Comparison of ENCODE assay signal across 14 cellular contexts in the genomic region with DNA sequence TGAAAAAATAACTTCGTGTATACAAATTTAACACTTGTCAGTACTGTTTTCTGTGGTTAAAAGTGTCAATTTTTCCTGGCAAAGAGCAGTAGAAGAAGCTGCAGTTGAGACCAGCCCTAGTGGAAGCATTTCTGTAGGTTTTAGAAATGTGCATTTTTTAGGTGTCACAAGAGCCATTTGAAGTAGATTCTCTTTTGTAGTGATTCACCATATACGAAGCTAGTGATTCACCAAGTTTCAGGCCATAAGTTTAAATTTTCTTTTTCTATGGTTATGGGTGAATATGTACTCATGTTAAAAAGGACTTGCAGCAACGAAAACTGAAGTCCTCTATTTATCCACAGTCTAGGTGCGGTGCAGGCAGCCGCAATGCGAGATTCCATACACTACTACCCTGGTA. TPM values are rescaled to one million over a fixed set of nuclear protein-coding genes. Genes with fewer than 3 reads are reported as not detected.
DNase-seq lines count a peak whose midpoint lies in the region; ATAC-seq and TF ChIP-seq lines count a peak whose summit lies in the region.
"Had no signal": no experiment of that assay in that cellular context is flagged by ENCODE, and none has a peak within 500 bp of the region (broad histone marks: within the 10 kb centered on the region; RNA-seq: fewer than 3 reads in every experiment).

No MANE protein-coding gene starts in this region.

- TF ChIP-seq CTCF in AG04449 (IDR thresholded peaks at IDR 0.05; ENCODE audit: insufficient read depth, low read length, missing control alignments) (no peak), foreskin keratinocyte (conservative IDR thresholded peaks at IDR 0.05) (no peak), thyroid gland (IDR thresholded peaks at IDR 0.05) (no peak)

- TF ChIP-seq POLR2A in thyroid gland (IDR thresholded peaks at IDR 0.05): no peak

- CTCF ChIA-PET in AG04449 (lab: Yijun Ruan, JAX): interaction anchor here (0.8 to 6.0 kb wide), 3 partner anchors 10 to 121 kb away, joined by 3 to 44 read pairs (median 4); no protein-coding TSS in a partner anchor

- POLR2A ChIA-PET in AG04449 (lab: Yijun Ruan, JAX): interaction anchor here (0.7 to 1.0 kb wide), 2 partner anchors 44 to 115 kb away, joined by 3 read pairs; no protein-coding TSS in a partner anchor

- peak; percentile 3 to 42 for ATAC-seq in activated naive CD4-positive, alpha-beta T cell treated with anti-CD3 and anti-CD28 coated beads, Interleukin-2, amount 50 U/mL, for 72 hours
- no peak for ATAC-seq in foreskin keratinocyte
- ATAC-seq: heart left ventricle, left ventricle myocardium superior had no signal

- peaks cover 0 to 4% of the 10 kb centered on the region in 2 donors for H3K9me3 Mint-ChIP-seq in activated naive CD4-positive, alpha-beta T cell treated with anti-CD3 and anti-CD28 coated beads, Interleukin-2, amount 50 U/mL, for 72 hours

- WGBS in thyroid gland, 2 donors: 96 to 97% methylated on average over 6 of the region's 6 CpGs

- H3K9me3 ChIP-seq in thyroid gland: no peaks in the 10 kb centered on the region
- H3K9me3 ChIP-seq: heart left ventricle had no signal

- H3K27ac ChIP-seq in foreskin keratinocyte (peak overlapping the region; percentile 25), thyroid gland (no peak overlapping the region)

- H3K4me1 ChIP-seq in foreskin keratinocyte (peaks cover 44% of the 10 kb centered on the region), thyroid gland (peaks cover 4 to 9% of the 10 kb centered on the region in 2 donors)

- H3K36me3 Mint-ChIP-seq in activated naive CD4-positive, alpha-beta T cell treated with anti-CD3 and anti-CD28 coated beads, Interleukin-2, amount 50 U/mL, for 72 hours: peaks cover 26 to 61% of the 10 kb centered on the region in 2 donors

- intact Hi-C loops in thyroid gland (cut with DNase I): no loop called here

- H3K36me3 ChIP-seq in thyroid gland: peaks cover 0 to 6% of the 10 kb centered on the region in 2 donors

- no peak for DNase-seq in AG04449 (ENCODE audit: low read depth, low spot score)
- peak; percentile 69 for DNase-seq in HCEC 1CT
- no peak for DNase-seq in activated naive CD4-positive, alpha-beta T cell treated with anti-CD3 and anti-CD28 coated beads, Interleukin-2, amount 50 U/mL, for 72 hours (ENCODE audit: low spot score in 2 of 2)
- DNase-seq in foreskin keratinocyte: no peak
- no peak for DNase-seq in SW 1271 (lab: John Stamatoyannopoulos, UW)
- DNase-seq in cerebellar nuclear complex (lab: John Stamatoyannopoulos, UW): no peak
- no peak for DNase-seq in COLO829 (ENCODE audit: low spot score)
- DNase-seq in thyroid gland: no peak
- DNase-seq: activated effector memory CD4-positive, alpha-beta T cell treated with anti-CD3 and anti-CD28 coated beads, Interleukin-2, amount 50 U/mL, for 16 hours; C1 segment of cervical spinal cord; heart left ventricle; left ventricle myocardium superior; NCI-H1048; NCI-H345 had no signal

- peak overlapping the region; percentile 85 for H3K4me3 ChIP-seq in AG04449 (ENCODE audit: low read depth, low read length)
- H3K4me3 ChIP-seq in thyroid gland (replicated peaks in 1 of 3): no peak overlapping the region

- H3K27ac Mint-ChIP-seq in activated naive CD4-positive, alpha-beta T cell treated with anti-CD3 and anti-CD28 coated beads, Interleukin-2, amount 50 U/mL, for 72 hours: peak overlapping the region; percentile 83 to 84

- H3K27me3 ChIP-seq in foreskin keratinocyte: no peaks in the 10 kb centered on the region
- no peaks in the 10 kb centered on the region for H3K27me3 ChIP-seq in thyroid gland
- H3K27me3 ChIP-seq: heart left ventricle had no signal

RNA-seq across cellular contexts. Expression of a gene that starts 4.2 kb away (rescaled TPM):
- 10 to 100 TPM; 53.7 to 59.7 TPM for total RNA-seq in activated naive CD4-positive, alpha-beta T cell treated with anti-CD3 and anti-CD28 coated beads, Interleukin-2, amount 50 U/mL, for 72 hours
- total RNA-seq in foreskin keratinocyte (31.3 and 36.6 TPM in 2 replicates), thyroid gland (10 to 100 TPM in 1 of 4 donors, 1 to 10 TPM in 3; 5.7 to 28.6 (median 7.9) TPM)
- 12.4 and 16.8 TPM in 2 replicates for polyA plus RNA-seq in foreskin keratinocyte
